Comparison of ENCODE assay signal across 21 cellular contexts in genomic region chr1:186896211-186896610, GRCh38.
A peak's percentile ranks its signal among the peaks of the same experiment; 100 is the strongest.
DNase-seq lines count a peak whose midpoint lies in the region; ATAC-seq, FAIRE-seq and TF ChIP-seq lines count a peak whose summit lies in the region.
"Had no signal": no experiment of that assay in that cellular context is flagged by ENCODE, and none has a peak within 500 bp of the region (broad histone marks: within the 10 kb centered on the region; RNA-seq: fewer than 3 reads in every experiment).

No MANE protein-coding gene starts in this region.

- 67% methylated on average over 1 of the region's 1 CpG for WGBS in A549 (ENCODE audit: missing lambda C conversion rate)

- H3K9ac ChIP-seq in SK-N-MC (ENCODE audit: insufficient read length) = no peak overlapping the region
- peak overlapping the region; percentile 2 for H3K9ac ChIP-seq in keratinocyte (ENCODE audit: control insufficient read depth, extremely low read depth, insufficient read depth, low read length)

- H3K4me3 ChIP-seq in A549 (no peak overlapping the region), SK-N-MC (peak overlapping the region; percentile 36), keratinocyte (ENCODE audit: control insufficient read depth in 2 of 3, extremely low read depth in 1 of 3, insufficient read depth in 2 of 3, low read depth in 1 of 3, low read length in 3 of 3) (peak overlapping the region in 1 of 3 experiments; percentile 13)
- H3K4me3 ChIP-seq: ascending aorta, left lung, upper lobe of left lung had no signal

- no peak for TF ChIP-seq RAD21 in A549 (conservative IDR thresholded peaks at IDR 0.05 in 1 of 2, IDR thresholded peaks at IDR 0.05 in 1 of 2)

- peak in 1 of 2 experiments; percentile 22 for DNase-seq in A549 (ENCODE audit: low read depth in 1 of 2, low spot score in 1 of 2)
- DNase-seq in SK-N-MC (ENCODE audit: low read depth, low spot score) = no peak
- peak; percentile 63 to 78 for DNase-seq in erythroblast (lab: John Stamatoyannopoulos, UW)
- DNase-seq in keratinocyte (ENCODE audit: low read depth, low spot score) = no peak
- no peak for DNase-seq in activated CD4-positive, alpha-beta T cell treated with anti-CD3 and anti-CD28 coated beads for 1 hour
- no peak for DNase-seq in activated CD4-positive, alpha-beta memory T cell treated with anti-CD3 and anti-CD28 coated beads for 36 hours
- DNase-seq in MV-4-11 (lab: John Stamatoyannopoulos, UW) = no peak
- no peak for DNase-seq in inferior parietal cortex (ENCODE audit: extremely low spot score)
- DNase-seq: activated B cell treated with CpG ODN at 0.5 μM for 24 hours; activated CD8-positive, alpha-beta memory T cell treated with anti-CD3 and anti-CD28 coated beads, Interleukin-2, amount 10 ng/mL, durations not matched to agents 7 days and 5 days; activated effector memory CD4-positive, alpha-beta T cell treated with anti-CD3 and anti-CD28 coated beads, Interleukin-2, amount 50 U/mL, for 16 hours; CD8-positive, alpha-beta T cell; left lung; naive B cell; NCI-H748 treated with DMSO at 0.1 percent for 48 hours; stimulated activated naive CD4-positive, alpha-beta T cell treated with Interleukin-2 at 50 U/mL for 16 hours; SW 1271; upper lobe of left lung had no signal

- dilution Hi-C loops in keratinocyte (cut with MboI; ENCODE audit: extremely low pct_ligation_motif_present, low sequenced_read_pairs) = no loop called here

- H3K4me1 Mint-ChIP-seq in activated CD4-positive, alpha-beta memory T cell treated with anti-CD3 and anti-CD28 coated beads for 36 hours (ENCODE audit: low read depth) = peaks cover 5% of the 10 kb centered on the region
- H3K4me1 Mint-ChIP-seq: activated B cell treated with CpG ODN at 0.5 μM for 24 hours; activated CD8-positive, alpha-beta memory T cell treated with anti-CD3 and anti-CD28 coated beads, Interleukin-2, amount 10 ng/mL, durations not matched to agents 7 days and 5 days; naive B cell had no signal

- no peak; a peak in 1 of 6 replicates for ATAC-seq in A549
- ATAC-seq: activated CD8-positive, alpha-beta memory T cell treated with anti-CD3 and anti-CD28 coated beads, Interleukin-2, amount 10 ng/mL, durations not matched to agents 7 days and 5 days; CD8-positive, alpha-beta T cell; left lung had no signal

- FAIRE-seq in A549 (lab: Jason Lieb, UNC) = no peak
- peak; percentile 77 for FAIRE-seq in keratinocyte (lab: Jason Lieb, UNC)

- POLR2A ChIA-PET in A549 (lab: Yijun Ruan, JAX) = no interaction called here
- POLR2A ChIA-PET in activated CD4-positive, alpha-beta memory T cell treated with anti-CD3 and anti-CD28 coated beads for 36 hours (lab: Charles Lee) = no interaction called here

- H3K4me2 ChIP-seq in A549 (peak overlapping the region; percentile 31; the same call in 2 of the 3 replicates), keratinocyte (ENCODE audit: control insufficient read depth, extremely low read depth, insufficient read depth, low read depth, low read length) (peak overlapping the region; percentile 65)

- CTCF ChIA-PET in A549 (lab: Yijun Ruan, JAX) = no interaction called here
- CTCF ChIA-PET in activated CD4-positive, alpha-beta memory T cell treated with anti-CD3 and anti-CD28 coated beads for 36 hours (lab: Charles Lee) = no interaction called here

- TF ChIP-seq POLR2A in A549 (IDR thresholded peaks at IDR 0.05; ENCODE audit: low read length) = no peak
- no peak for TF ChIP-seq POLR2A in erythroblast (IDR thresholded peaks at IDR 0.05; ENCODE audit: low read length)

- H3K27me3 ChIP-seq in keratinocyte (ENCODE audit: control insufficient read depth, extremely low read depth, insufficient read depth, low read length) = no peaks in the 10 kb centered on the region
- H3K27me3 ChIP-seq: ascending aorta, left lung, upper lobe of left lung had no signal

- H3K27ac ChIP-seq in A549 = peak overlapping the region; percentile 34 to 73; a peak in 5 of 6 replicates
- H3K27ac ChIP-seq in SK-N-MC = peak overlapping the region; percentile 89
- H3K27ac ChIP-seq in keratinocyte (ENCODE audit: control insufficient read depth, insufficient read depth, low read length) = peak overlapping the region; percentile 37
- H3K27ac ChIP-seq: ascending aorta, left lung, upper lobe of left lung had no signal

- no peaks in the 10 kb centered on the region for H4K20me1 ChIP-seq in keratinocyte (ENCODE audit: control insufficient read depth, extremely low read depth, insufficient read depth, low read length)

- TF ChIP-seq CTCF in A549 (IDR thresholded peaks at IDR 0.05) = no peak
- TF ChIP-seq CTCF in keratinocyte (optimal IDR thresholded peaks at IDR 0.05 in 1 of 3, IDR thresholded peaks at IDR 0.05 in 1 of 3, conservative IDR thresholded peaks at IDR 0.05 in 1 of 3; ENCODE audit: extremely low read depth in 1 of 3, insufficient read depth in 2 of 3, low read length in 3 of 3) = no peak

- H3K36me3 ChIP-seq in SK-N-MC (ENCODE audit: insufficient read depth, low read length) (no peaks in the 10 kb centered on the region), keratinocyte (ENCODE audit: control insufficient read depth in 2 of 2, extremely low read depth in 1 of 2, insufficient read depth in 2 of 2, low read length in 2 of 2) (no peaks in the 10 kb centered on the region)
- H3K36me3 ChIP-seq: ascending aorta, left lung, upper lobe of left lung had no signal

- H3K9me1 ChIP-seq in keratinocyte (ENCODE audit: control insufficient read depth, extremely low read depth, insufficient read depth, low read length) = no peaks in the 10 kb centered on the region

- no peak overlapping the region for H3K27ac Mint-ChIP-seq in activated CD4-positive, alpha-beta memory T cell treated with anti-CD3 and anti-CD28 coated beads for 36 hours
- H3K27ac Mint-ChIP-seq: activated B cell treated with CpG ODN at 0.5 μM for 24 hours; activated CD8-positive, alpha-beta memory T cell treated with anti-CD3 and anti-CD28 coated beads, Interleukin-2, amount 10 ng/mL, durations not matched to agents 7 days and 5 days; CD8-positive, alpha-beta T cell; dendritic cell treated with granulocyte-macrophage colony-stimulating factor and Interleukin-4, amounts not matched to agents 40 ng/mL and 50 ng/mL, for 4 days; IgD-negative memory B cell; naive B cell had no signal

- no peak overlapping the region for H3K4me3 Mint-ChIP-seq in activated CD4-positive, alpha-beta memory T cell treated with anti-CD3 and anti-CD28 coated beads for 36 hours
- H3K4me3 Mint-ChIP-seq: activated B cell treated with CpG ODN at 0.5 μM for 24 hours; activated CD8-positive, alpha-beta memory T cell treated with anti-CD3 and anti-CD28 coated beads, Interleukin-2, amount 10 ng/mL, durations not matched to agents 7 days and 5 days; CD8-positive, alpha-beta T cell; dendritic cell treated with granulocyte-macrophage colony-stimulating factor and Interleukin-4, amounts not matched to agents 40 ng/mL and 50 ng/mL, for 4 days had no signal

- H3K79me2 ChIP-seq in keratinocyte (ENCODE audit: control insufficient read depth, insufficient read depth, low read length) = no peaks in the 10 kb centered on the region

- peak overlapping the region; percentile 76 for H2AFZ ChIP-seq in keratinocyte (ENCODE audit: control insufficient read depth, low read length)

- intact Hi-C loops in activated CD4-positive, alpha-beta memory T cell treated with anti-CD3 and anti-CD28 coated beads for 36 hours (cut with micrococcal nuclease) = no loop called here

- H3K36me3 Mint-ChIP-seq in activated CD4-positive, alpha-beta memory T cell treated with anti-CD3 and anti-CD28 coated beads for 36 hours = no peaks in the 10 kb centered on the region
- H3K36me3 Mint-ChIP-seq: activated CD8-positive, alpha-beta memory T cell treated with anti-CD3 and anti-CD28 coated beads, Interleukin-2, amount 10 ng/mL, durations not matched to agents 7 days and 5 days; CD8-positive, alpha-beta T cell; IgD-negative memory B cell; naive B cell had no signal

- H3K9me3 ChIP-seq in A549 (no peaks in the 10 kb centered on the region), SK-N-MC (ENCODE audit: low read depth, low read length) (no peaks in the 10 kb centered on the region), keratinocyte (ENCODE audit: control insufficient read depth, low read depth, low read length) (no peaks in the 10 kb centered on the region)
- H3K9me3 ChIP-seq: ascending aorta, left lung, upper lobe of left lung had no signal

- peaks cover 12% of the 10 kb centered on the region for H3K4me1 ChIP-seq in A549
- peaks cover 21% of the 10 kb centered on the region for H3K4me1 ChIP-seq in keratinocyte (ENCODE audit: control insufficient read depth, extremely low read depth, insufficient read depth, low read length)
- H3K4me1 ChIP-seq: ascending aorta, left lung, upper lobe of left lung had no signal

- no peak for TF ChIP-seq EP300 in A549 (IDR thresholded peaks at IDR 0.05)

- H3K9me3 Mint-ChIP-seq in activated CD4-positive, alpha-beta memory T cell treated with anti-CD3 and anti-CD28 coated beads for 36 hours = no peaks in the 10 kb centered on the region
- H3K9me3 Mint-ChIP-seq: activated B cell treated with CpG ODN at 0.5 μM for 24 hours; CD8-positive, alpha-beta T cell; dendritic cell treated with granulocyte-macrophage colony-stimulating factor and Interleukin-4, amounts not matched to agents 40 ng/mL and 50 ng/mL, for 4 days had no signal

- peaks cover 4% of the 10 kb centered on the region for H3K27me3 Mint-ChIP-seq in activated CD4-positive, alpha-beta memory T cell treated with anti-CD3 and anti-CD28 coated beads for 36 hours
- H3K27me3 Mint-ChIP-seq: activated B cell treated with CpG ODN at 0.5 μM for 24 hours; activated CD8-positive, alpha-beta memory T cell treated with anti-CD3 and anti-CD28 coated beads, Interleukin-2, amount 10 ng/mL, durations not matched to agents 7 days and 5 days; dendritic cell treated with granulocyte-macrophage colony-stimulating factor and Interleukin-4, amounts not matched to agents 40 ng/mL and 50 ng/mL, for 4 days; IgD-negative memory B cell; naive B cell had no signal

TF ChIP-seq in A549, 52 proteins besides CTCF, POLR2A, EP300 and RAD21 (continues in another document):
- TF ChIP-seq HOXB5 (CRISPR knock-in tag; IDR thresholded peaks at IDR 0.05) = no peak
- no peak for TF ChIP-seq JUNB (IDR thresholded peaks at IDR 0.05)
- TF ChIP-seq NFE2L2 (conservative IDR thresholded peaks at IDR 0.05; ENCODE audit: low read length) = no peak
- no peak for TF ChIP-seq CBX2 (IDR thresholded peaks at IDR 0.05; ENCODE audit: borderline replicate concordance, low read depth)
- no peak for TF ChIP-seq RARB (CRISPR knock-in tag; IDR thresholded peaks at IDR 0.05)
- no peak for TF ChIP-seq HEYL (CRISPR knock-in tag; IDR thresholded peaks at IDR 0.05)
- TF ChIP-seq E2F6 (IDR thresholded peaks at IDR 0.05; ENCODE audit: borderline replicate concordance, low read depth) = no peak
- TF ChIP-seq NR3C1 (IDR thresholded peaks at IDR 0.05) = no peak
- TF ChIP-seq CEBPB (IDR thresholded peaks at IDR 0.05) = no peak

Comparison
In these comparisons a context has a peak if more than half of its experiments do, and no peak if none do; other contexts are left out.
1. DNase-seq: peak in erythroblast (2 of 2); none in SK-N-MC (single experiment), keratinocyte (single experiment), activated CD4-positive, alpha-beta T cell treated with anti-CD3 and anti-CD28 coated beads for 1 hour (single experiment), activated CD4-positive, alpha-beta memory T cell treated with anti-CD3 and anti-CD28 coated beads for 36 hours (single experiment), MV-4-11 (single experiment) and inferior parietal cortex (single experiment).
2. H3K27ac ChIP-seq: peak in every context shown above with its lines; median percentile 89 in SK-N-MC; 54 in A549; 37 in keratinocyte.